13 cellular contexts compared by ENCODE assay signal in genomic region chr1:17013598-17014320, GRCh38. TPM values are rescaled to one million over a fixed set of nuclear protein-coding genes. Genes with fewer than 3 reads are reported as not detected.
A peak's percentile ranks its signal among the peaks of the same experiment; 100 is the strongest.
DNase-seq lines count a peak whose midpoint lies in the region; ATAC-seq, FAIRE-seq and TF ChIP-seq lines count a peak whose summit lies in the region.
"Had no signal": no experiment of that assay in that cellular context is flagged by ENCODE, and none has a peak within 500 bp of the region (broad histone marks: within the 10 kb centered on the region; RNA-seq: fewer than 3 reads in every experiment).

No MANE protein-coding gene starts in this region.

- peaks cover 0 to 5% of the 10 kb centered on the region in 2 experiments for H4K20me1 ChIP-seq in H1 (replicated peaks in 1 of 2; ENCODE audit: control insufficient read depth in 1 of 2, insufficient read depth in 2 of 2, low read length in 2 of 2)

- H2BK20ac ChIP-seq in H1 (ENCODE audit: low read length): peak overlapping the region; percentile 98

- peak overlapping the region; percentile 73; the same call in 1 of the 2 replicates for H2BK5ac ChIP-seq in H1 (ENCODE audit: low read depth, low read length)

- no peak for TF ChIP-seq RAD21 in H1 (IDR thresholded peaks at IDR 0.05 in 1 of 2, conservative IDR thresholded peaks at IDR 0.05 in 1 of 2; ENCODE audit: low read depth in 2 of 2, low read length in 2 of 2)

- peak overlapping the region; percentile 97 for H2BK15ac ChIP-seq in H1 (ENCODE audit: low read length)

- H3K23me2 ChIP-seq in H1 (ENCODE audit: low read depth, low read length): peaks cover 5% of the 10 kb centered on the region; the same call in 1 of the 2 replicates

- H3K4me1 ChIP-seq in Peyer's patch (peaks cover 0 to 23% (median 6%) of the 10 kb centered on the region in 4 donors), H1 (replicated peaks in 1 of 4; ENCODE audit: control insufficient read depth in 3 of 4, insufficient read depth in 4 of 4, low read length in 3 of 4) (peaks cover 24 to 43% (median 30%) of the 10 kb centered on the region in 4 experiments)

- no peak overlapping the region for H3K23ac ChIP-seq in H1 (ENCODE audit: insufficient read length)

- peak overlapping the region; percentile 88 for H4K91ac ChIP-seq in H1 (replicated peaks; ENCODE audit: insufficient read length, low read length)

- DNase-seq in cardiac septum (ENCODE audit: low spot score): peak; percentile 81
- DNase-seq in left ventricle myocardium superior: no peak
- DNase-seq in Peyer's patch: peak; percentile 38 to 57 (median 40)
- DNase-seq in H1 (ENCODE audit: low read depth in 1 of 2, low spot score in 2 of 2): no peak
- DNase-seq in urothelium cell line (ENCODE audit: low spot score): peak; percentile 38
- no peak for DNase-seq in NCI-H1048 (lab: John Stamatoyannopoulos, UW)
- DNase-seq: cerebellar nuclear complex, kidney glomerular epithelial cell, stomach had no signal

- peak overlapping the region; percentile 89; the same call in 1 of the 2 replicates for H4K8ac ChIP-seq in H1 (ENCODE audit: extremely low read depth, insufficient read depth, low read length)

- H3K27me3 ChIP-seq in Peyer's patch (no peaks in the 10 kb centered on the region), H1 (replicated peaks in 1 of 4; ENCODE audit: control insufficient read depth in 3 of 4, extremely low read depth in 1 of 4, insufficient read depth in 3 of 4, low read length in 3 of 4) (no peaks in the 10 kb centered on the region)
- H3K27me3 ChIP-seq: ovary, stomach had no signal

- no peak overlapping the region for H3K4me3 ChIP-seq in Peyer's patch
- peak overlapping the region in 1 of 4 experiments; percentile 23; a peak in 1 of 8 replicates for H3K4me3 ChIP-seq in H1 (ENCODE audit: extremely low read depth in 1 of 4, insufficient read depth in 2 of 4, low read depth in 3 of 4, low read length in 4 of 4)
- H3K4me3 ChIP-seq: ovary, stomach had no signal

- peak overlapping the region; percentile 61 for H3K4ac ChIP-seq in H1 (replicated peaks; ENCODE audit: insufficient read length, low read depth, low read length)

- no peak overlapping the region for H3K56ac ChIP-seq in H1 (replicated peaks; ENCODE audit: insufficient read length, low read depth, low read length)

- no peaks in the 10 kb centered on the region; the same call in 1 of the 2 replicates for H3K79me1 ChIP-seq in H1 (ENCODE audit: low read depth, low read length)

- H3K4me2 ChIP-seq in H1 (ENCODE audit: insufficient read depth in 1 of 2, low read depth in 2 of 2, low read length in 2 of 2): peak overlapping the region; percentile 55 to 69; a peak in 3 of 4 replicates

- H3K27ac ChIP-seq in Peyer's patch: no peak overlapping the region
- H3K27ac ChIP-seq in H1 (ENCODE audit: low read depth, low read length): no peak overlapping the region
- H3K27ac ChIP-seq: ovary, stomach had no signal

- peak overlapping the region; percentile 97; the same call in 1 of the 2 replicates for H2BK12ac ChIP-seq in H1 (ENCODE audit: low read depth, low read length)

- TF ChIP-seq EP300 in H1 (IDR thresholded peaks at IDR 0.05; ENCODE audit: borderline replicate concordance in 1 of 2, low read depth in 2 of 2, low read length in 2 of 2): no peak

- no peak for TF ChIP-seq CTCF in Peyer's patch (IDR thresholded peaks at IDR 0.05)
- TF ChIP-seq CTCF in H1 (IDR thresholded peaks at IDR 0.05; ENCODE audit: control extremely low read depth in 1 of 3, insufficient read depth in 1 of 3, low read depth in 1 of 3, low read length in 3 of 3): no peak

- H3K36me3 ChIP-seq in Peyer's patch (peaks cover 0 to 9% (median 0%) of the 10 kb centered on the region in 3 donors), H1 (ENCODE audit: control insufficient read depth in 2 of 4, insufficient read depth in 4 of 4, low read length in 3 of 4) (peaks cover 0 to 5% (median 2%) of the 10 kb centered on the region in 4 experiments; a peak in 4 of 8 replicates)
- H3K36me3 ChIP-seq: ovary had no signal

- WGBS in H1 (ENCODE audit: extremely low coverage in 1 of 2, insufficient coverage in 1 of 2, insufficient read length in 1 of 2, insufficient replicate concordance in 2 of 2, low coverage in 1 of 2, low lambda C conversion rate in 2 of 2, missing lambda C conversion rate in 1 of 2), 2 experiments: 77% methylated on average over 13 of the region's 13 CpGs; no CpG with 5 or more reads in 1 of the 2 experiments

- intact Hi-C loops in cardiac septum (cut with DNase I) (loop anchor here (2.0 to 5.0 kb wide), 2 partner anchors 39 to 46 kb away; no protein-coding TSS in a partner anchor), left ventricle myocardium superior (cut with micrococcal nuclease) (no loop called here)

- CTCF ChIA-PET in H1 (lab: Charles Lee; ENCODE audit: partially characterized antibody): interaction anchor here (0.6 to 3.9 kb wide), 10 partner anchors 9 to 287 kb away, joined by 3 to 31 read pairs (median 3); partner anchors contain the start of gene MFAP2

- TF ChIP-seq POLR2A in Peyer's patch (IDR thresholded peaks at IDR 0.05) (no peak), H1 (IDR thresholded peaks at IDR 0.05; ENCODE audit: control extremely low read depth in 1 of 2, low read depth in 2 of 2, low read length in 2 of 2) (no peak)

- peaks cover 0 to 4% of the 10 kb centered on the region in 2 experiments; a peak in 1 of 4 replicates for H3K79me2 ChIP-seq in H1 (ENCODE audit: control insufficient read depth in 1 of 2, insufficient read depth in 2 of 2, low read length in 2 of 2)

- no peaks in the 10 kb centered on the region for H3K9me3 ChIP-seq in Peyer's patch
- no peaks in the 10 kb centered on the region for H3K9me3 ChIP-seq in H1 (ENCODE audit: insufficient read depth in 2 of 2, low read depth in 1 of 2, low read length in 1 of 2)
- H3K9me3 ChIP-seq: ovary, stomach had no signal

- ATAC-seq in left ventricle myocardium superior (no peak), GM18511 (IDR thresholded peaks at IDR 0.05; ENCODE audit: unreplicated experiment) (no peak), GM21576 (IDR thresholded peaks at IDR 0.05; ENCODE audit: unreplicated experiment) (no peak)
- ATAC-seq: activated T-helper 17 cell treated with anti-CD3 and anti-CD28 coated beads, Interleukin-2, amount 50 U/mL, for 72 hours had no signal

- POLR2A ChIA-PET in H1 (lab: Charles Lee; ENCODE audit: partially characterized antibody): interaction anchor here (0.6 to 1.7 kb wide), 10 partner anchors 8 to 117 kb away, joined by 3 to 7 read pairs (median 3); no protein-coding TSS in a partner anchor

- 0 out of 2 replicates have a peak overlapping the region, but pooled peaks have one; percentile 67 for H2AK5ac ChIP-seq in H1 (ENCODE audit: low read depth, low read length)

- peak overlapping the region; percentile 56; the same call in 1 of the 2 replicates for H3K18ac ChIP-seq in H1 (ENCODE audit: extremely low read depth, low read length)

- peak overlapping the region; percentile 21 for H4K5ac ChIP-seq in H1 (ENCODE audit: insufficient read length, low read depth, low read length)

- H2BK120ac ChIP-seq in H1 (replicated peaks; ENCODE audit: low read depth, low read length): peak overlapping the region; percentile 1

- no peak overlapping the region for H3K9ac ChIP-seq in H1 (replicated peaks in 1 of 4; ENCODE audit: extremely low read depth in 1 of 4, low read depth in 3 of 4, low read length in 3 of 4)

- H2AFZ ChIP-seq in H1 (ENCODE audit: low read length): no peak overlapping the region

- H3K14ac ChIP-seq in H1 (ENCODE audit: insufficient read length): no peak overlapping the region

- FAIRE-seq in H1 (lab: Jason Lieb, UNC) (no peak), urothelium cell line (lab: Jason Lieb, UNC) (no peak)

TF ChIP-seq in H1, 55 proteins besides CTCF, POLR2A, EP300 and RAD21 (continues in another document):
- no peak for TF ChIP-seq SP2 (IDR thresholded peaks at IDR 0.05; ENCODE audit: low read length)

RNA-seq across cellular contexts. Expression of gene ATP13A2, which starts 2.0 kb away (rescaled TPM):
- 13.3 TPM for total RNA-seq in cardiac septum
- total RNA-seq in left ventricle myocardium superior: 17.8 TPM
- 10 to 100 TPM; 20.6 to 58.0 (median 44.5) TPM for total RNA-seq in Peyer's patch
- total RNA-seq in H1 (2021; fragmentation: NEBNext Ultra II Directional; extraction: Animal tissue kit (Norgen Biotek cat#: 25700)): 82.1 and 89.8 TPM in 2 replicates
- 83.6 and 137 TPM in 2 replicates for polyA plus RNA-seq in H1 (2011; rRNA removed)
- polyA plus RNA-seq in H1 (2011; cell fraction: cytosol; rRNA removed): 64.7 TPM
- 131 TPM for polyA plus RNA-seq in H1 (2011; cell fraction: nucleus; rRNA removed)
- 47.7 to 93.4 TPM (median 83.0 TPM) in 4 replicates for polyA plus RNA-seq in H1 (2012, experiment 1 of 2)
- 73.1 TPM for polyA plus RNA-seq in H1 (2012, experiment 2 of 2)
- polyA plus RNA-seq in H1 (2013, experiment 1 of 2): 78.0 TPM
- polyA plus RNA-seq in H1 (2013, experiment 2 of 2): 85.3 TPM
- polyA minus RNA-seq in H1 (2011; rRNA and poly(A)+ RNA removed): 96.7 and 126 TPM in 2 replicates
- 97.8 TPM for polyA minus RNA-seq in H1 (2011; cell fraction: cytosol; rRNA and poly(A)+ RNA removed)
- polyA minus RNA-seq in H1 (2011; cell fraction: nucleus; rRNA and poly(A)+ RNA removed): 55.4 TPM

RNA-seq across cellular contexts. Expression of gene MFAP2, which starts 33.3 kb away (rescaled TPM):
- total RNA-seq in cardiac septum (4.8 TPM), left ventricle myocardium superior (4.2 TPM), Peyer's patch (1 to 10 TPM in 3 of 4 donors, not detected in 1; 1.9 to 8.4 (median 2.1) TPM)
- total RNA-seq in H1 (2021; fragmentation: NEBNext Ultra II Directional; extraction: Animal tissue kit (Norgen Biotek cat#: 25700)): 172 and 188 TPM in 2 replicates
- 326 and 394 TPM in 2 replicates for polyA plus RNA-seq in H1 (2011; rRNA removed)
- 219 TPM for polyA plus RNA-seq in H1 (2011; cell fraction: cytosol; rRNA removed)
- 360 TPM for polyA plus RNA-seq in H1 (2011; cell fraction: nucleus; rRNA removed)
- polyA plus RNA-seq in H1 (2012, experiment 1 of 2): 114 to 218 TPM (median 204 TPM) in 4 replicates
- polyA plus RNA-seq in H1 (2012, experiment 2 of 2): 253 TPM
- 278 TPM for polyA plus RNA-seq in H1 (2013, experiment 1 of 2)
- polyA plus RNA-seq in H1 (2013, experiment 2 of 2): 321 TPM
- 64.4 and 85.3 TPM in 2 replicates for polyA minus RNA-seq in H1 (2011; rRNA and poly(A)+ RNA removed)
- 121 TPM for polyA minus RNA-seq in H1 (2011; cell fraction: cytosol; rRNA and poly(A)+ RNA removed)
- polyA minus RNA-seq in H1 (2011; cell fraction: nucleus; rRNA and poly(A)+ RNA removed): 111 TPM
- total RNA-seq: activated T-helper 17 cell treated with anti-CD3 and anti-CD28 coated beads, Interleukin-2, amount 50 U/mL, for 72 hours had no signal

RNA-seq across cellular contexts. Expression of gene SDHB, which starts 40.1 kb away (rescaled TPM):
- total RNA-seq in cardiac septum: 260 TPM
- 438 TPM for total RNA-seq in left ventricle myocardium superior
- 100 to 1,000 TPM; 106 to 277 (median 175) TPM for total RNA-seq in Peyer's patch
- total RNA-seq in H1 (2021; fragmentation: NEBNext Ultra II Directional; extraction: Animal tissue kit (Norgen Biotek cat#: 25700)): 90.7 and 98.7 TPM in 2 replicates
- polyA plus RNA-seq in H1 (2011; rRNA removed): 67.1 and 84.0 TPM in 2 replicates
- 94.6 TPM for polyA plus RNA-seq in H1 (2011; cell fraction: cytosol; rRNA removed)
- polyA plus RNA-seq in H1 (2011; cell fraction: nucleus; rRNA removed): 57.2 TPM
- 73.0 to 88.0 TPM (median 79.9 TPM) in 4 replicates for polyA plus RNA-seq in H1 (2012, experiment 1 of 2)
- 65.6 TPM for polyA plus RNA-seq in H1 (2012, experiment 2 of 2)
- polyA plus RNA-seq in H1 (2013, experiment 1 of 2): 100 TPM
- 91.9 TPM for polyA plus RNA-seq in H1 (2013, experiment 2 of 2)
- 121 and 172 TPM in 2 replicates for polyA minus RNA-seq in H1 (2011; rRNA and poly(A)+ RNA removed)
- polyA minus RNA-seq in H1 (2011; cell fraction: cytosol; rRNA and poly(A)+ RNA removed): 41.2 TPM
- 36.9 TPM for polyA minus RNA-seq in H1 (2011; cell fraction: nucleus; rRNA and poly(A)+ RNA removed)

Comparison
In these comparisons a context has a peak if more than half of its experiments do, and no peak if none do; other contexts are left out.
1. DNase-seq: peak in cardiac septum (single experiment), Peyer's patch (3 of 3) and urothelium cell line (single experiment); none in left ventricle myocardium superior (single experiment), H1 (0 of 2) and NCI-H1048 (single experiment).
2. RNA of gene MFAP2, which starts 33.3 kb away (total RNA-seq): 172 to 188 TPM in H1; 4.8 TPM in cardiac septum (single experiment), 4.2 TPM in left ventricle myocardium superior (single experiment) and 1.9 to 8.4 TPM in Peyer's patch; every median in the first group is over 10 times any median in the second.